ENCODE assay signal across 8 cellular contexts in genomic region chr2:156333951-156334495, GRCh38. TPM values are rescaled to one million over a fixed set of nuclear protein-coding genes. Genes with fewer than 3 reads are reported as not detected.
A peak's percentile ranks its signal among the peaks of the same experiment; 100 is the strongest.
DNase-seq lines count a peak whose midpoint lies in the region; ATAC-seq and TF ChIP-seq lines count a peak whose summit lies in the region.

No MANE protein-coding gene starts in this region.

- peak overlapping the region; percentile 63 for H3K4me3 ChIP-seq in OCI-LY1 (ENCODE audit: low read depth, low read length, poor library complexity, severe bottlenecking)
- peak overlapping the region; percentile 79 for H3K4me3 ChIP-seq in parathyroid adenoma (ENCODE audit: low read depth, low read length)

- TF ChIP-seq CTCF in OCI-LY1 (IDR thresholded peaks at IDR 0.05; ENCODE audit: low read length), result no peak
- TF ChIP-seq CTCF in parathyroid adenoma (IDR thresholded peaks at IDR 0.05), result no peak

- H2AFZ ChIP-seq in OCI-LY1 (ENCODE audit: low read length) (no peak overlapping the region), parathyroid adenoma (peak overlapping the region; percentile 87)

- peaks cover 2% of the 10 kb centered on the region for H3K27me3 Mint-ChIP-seq in activated naive CD4-positive, alpha-beta T cell treated with anti-CD3 and anti-CD28 coated beads, Interleukin-2, amount 50 U/mL, for 24 hours

- DNase-seq in C1 segment of cervical spinal cord (lab: John Stamatoyannopoulos, UW) (peak in 10 of 14 donors; percentile 51 to 88 (median 70)), cardiac septum (ENCODE audit: low spot score) (peak; percentile 92), middle frontal gyrus (ENCODE audit: extremely low spot score, low spot score) (no peak)

- peak overlapping the region; percentile 98 for H3K27ac Mint-ChIP-seq in activated naive CD4-positive, alpha-beta T cell treated with anti-CD3 and anti-CD28 coated beads, Interleukin-2, amount 50 U/mL, for 24 hours

- no peaks in the 10 kb centered on the region for H3K79me2 ChIP-seq in OCI-LY1 (ENCODE audit: insufficient read depth, low read length)
- no peaks in the 10 kb centered on the region for H3K79me2 ChIP-seq in parathyroid adenoma

- intact Hi-C loops in cardiac septum (cut with DNase I), result loop anchor here (1.0 to 10.0 kb wide), 7 partner anchors 8 to 851 kb away; partner anchors contain the start of gene GPD2

- no peak overlapping the region for H3K27ac ChIP-seq in OCI-LY1 (ENCODE audit: low read depth, low read length, poor library complexity, severe bottlenecking)
- peak overlapping the region; percentile 82 for H3K27ac ChIP-seq in parathyroid adenoma

- H3K4me3 Mint-ChIP-seq in activated naive CD4-positive, alpha-beta T cell treated with anti-CD3 and anti-CD28 coated beads, Interleukin-2, amount 50 U/mL, for 24 hours, result peak overlapping the region; percentile 91

- no peaks in the 10 kb centered on the region for H3K9me3 Mint-ChIP-seq in activated naive CD4-positive, alpha-beta T cell treated with anti-CD3 and anti-CD28 coated beads, Interleukin-2, amount 50 U/mL, for 24 hours

- H3K9ac ChIP-seq in OCI-LY1 (ENCODE audit: low read length), result no peak overlapping the region
- peak overlapping the region; percentile 28 for H3K9ac ChIP-seq in parathyroid adenoma

- ATAC-seq in GM18873 (IDR thresholded peaks at IDR 0.05; ENCODE audit: low FRiP score, unreplicated experiment) (peak; percentile 45), HG03097 (IDR thresholded peaks at IDR 0.05; ENCODE audit: low FRiP score, unreplicated experiment) (peak; percentile 44)

- H3K27me3 ChIP-seq in OCI-LY1 (ENCODE audit: insufficient read depth, low read length) (no peaks in the 10 kb centered on the region), parathyroid adenoma (ENCODE audit: control insufficient read depth, insufficient read depth, low read length) (no peaks in the 10 kb centered on the region)

- peaks cover 49% of the 10 kb centered on the region for H3K4me1 Mint-ChIP-seq in activated naive CD4-positive, alpha-beta T cell treated with anti-CD3 and anti-CD28 coated beads, Interleukin-2, amount 50 U/mL, for 24 hours

- no peaks in the 10 kb centered on the region for H4K20me1 ChIP-seq in OCI-LY1 (ENCODE audit: insufficient read depth, low read length)

- H3F3A ChIP-seq in OCI-LY1 (ENCODE audit: insufficient read depth, low read length), result no peaks in the 10 kb centered on the region

- no peaks in the 10 kb centered on the region for H3K9me2 ChIP-seq in OCI-LY1 (ENCODE audit: low read depth, low read length)

- peaks cover 13% of the 10 kb centered on the region for H3K36me3 Mint-ChIP-seq in activated naive CD4-positive, alpha-beta T cell treated with anti-CD3 and anti-CD28 coated beads, Interleukin-2, amount 50 U/mL, for 24 hours

- H3K4me2 ChIP-seq in OCI-LY1 (ENCODE audit: low read length) (peak overlapping the region; percentile 67), parathyroid adenoma (ENCODE audit: low read length) (peak overlapping the region; percentile 87)

- H3K9me3 ChIP-seq in OCI-LY1 (ENCODE audit: low read length), result no peaks in the 10 kb centered on the region
- H3K9me3 ChIP-seq in parathyroid adenoma (ENCODE audit: control insufficient read depth, low read length), result no peaks in the 10 kb centered on the region

- H3K4me1 ChIP-seq in OCI-LY1 (ENCODE audit: insufficient read depth, low read length, severe bottlenecking) (no peaks in the 10 kb centered on the region), parathyroid adenoma (peaks cover 5% of the 10 kb centered on the region)

- no peaks in the 10 kb centered on the region for H3K36me3 ChIP-seq in OCI-LY1 (ENCODE audit: insufficient read depth, low read length)
- no peaks in the 10 kb centered on the region for H3K36me3 ChIP-seq in parathyroid adenoma (ENCODE audit: control insufficient read depth, insufficient read depth, low read length)

RNA-seq across cellular contexts. Expression of gene NR4A2, which starts 1.5 kb away (rescaled TPM):
- 1.1 TPM for total RNA-seq in cardiac septum
